17 cellular contexts compared by ENCODE assay signal in the genomic region with DNA sequence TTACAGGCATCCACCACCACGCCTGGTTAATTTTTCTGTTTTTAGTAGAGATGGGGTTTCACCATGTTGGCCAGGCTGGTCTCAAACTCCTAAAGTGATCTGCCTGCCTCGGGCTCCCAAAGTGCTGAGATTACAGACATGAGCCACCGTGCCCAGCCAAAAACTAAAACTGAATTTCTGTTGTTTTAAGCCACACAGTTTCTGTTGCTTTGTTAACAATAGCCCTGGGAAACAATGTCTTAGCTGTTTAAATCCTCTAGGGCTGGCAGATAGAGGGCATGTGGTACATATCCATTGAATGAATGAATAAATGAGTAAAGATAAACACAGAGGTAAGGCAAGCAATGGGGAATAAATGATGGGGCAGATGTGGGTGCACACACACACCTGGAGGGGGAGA. TPM values are rescaled to one million over a fixed set of nuclear protein-coding genes. Genes with fewer than 3 reads are reported as not detected.
DNase-seq lines count a peak whose midpoint lies in the region; ATAC-seq and TF ChIP-seq lines count a peak whose summit lies in the region.
"Had no signal": no experiment of that assay in that cellular context is flagged by ENCODE, and none has a peak within 500 bp of the region (broad histone marks: within the 10 kb centered on the region; RNA-seq: fewer than 3 reads in every experiment).

No MANE protein-coding gene starts in this region.

- no peak overlapping the region for H3K4me3 ChIP-seq in neural progenitor cell
- H3K4me3 ChIP-seq: BLaER1 treated with 17β-estradiol and CSF1 and Interleukin-3, amounts not matched to agents 10 nM and 100 nM; GM12878 had no signal

- no peaks in the 10 kb centered on the region for H3K36me3 Mint-ChIP-seq in chondrocyte (ENCODE audit: low read depth)
- H3K36me3 Mint-ChIP-seq in neural progenitor cell = no peaks in the 10 kb centered on the region
- no peaks in the 10 kb centered on the region for H3K36me3 Mint-ChIP-seq in natural killer cell
- H3K36me3 Mint-ChIP-seq: CD8-positive, alpha-beta T cell had no signal

- no peaks in the 10 kb centered on the region for H4K20me1 ChIP-seq in neural progenitor cell (ENCODE audit: low read depth)
- H4K20me1 ChIP-seq: BLaER1 treated with 17β-estradiol and CSF1 and Interleukin-3, amounts not matched to agents 10 nM and 100 nM had no signal

- CTCF ChIA-PET in HEK293T (lab: Yijun Ruan, JAX) = no interaction called here

- H3F3A ChIP-seq in neural progenitor cell (ENCODE audit: low read depth) = no peaks in the 10 kb centered on the region

- H3K27ac Mint-ChIP-seq in chondrocyte (ENCODE audit: unreplicated experiment) (no peak overlapping the region), neural progenitor cell (no peak overlapping the region), natural killer cell (no peak overlapping the region)
- H3K27ac Mint-ChIP-seq: B cell; CD8-positive, alpha-beta T cell; H9 had no signal

- peaks cover 2% of the 10 kb centered on the region for H3K27me3 Mint-ChIP-seq in chondrocyte (ENCODE audit: low read depth)
- peaks cover 8% of the 10 kb centered on the region for H3K27me3 Mint-ChIP-seq in neural progenitor cell (ENCODE audit: insufficient read depth, low read depth)
- peaks cover 0 to 6% of the 10 kb centered on the region in 2 donors for H3K27me3 Mint-ChIP-seq in natural killer cell (ENCODE audit: low read depth in 2 of 2)

- DNase-seq in chondrocyte (ENCODE audit: low spot score) (peak; percentile 19), neural progenitor cell (ENCODE audit: low spot score) (no peak), natural killer cell (no peak), NCI-H1105 (lab: John Stamatoyannopoulos, UW) (no peak), HEK293T (ENCODE audit: extremely low spot score) (no peak), NCI-H1092 (lab: John Stamatoyannopoulos, UW) (no peak)
- DNase-seq: CD8-positive, alpha-beta T cell; COR-L47; DMS 273 treated with DMSO at 0.1 percent for 48 hours; DMS53; DND-41; EL; H9 had no signal

- ATAC-seq in natural killer cell = no peak
- ATAC-seq: CD8-positive, alpha-beta T cell; GM12878 had no signal

- H3K9me3 ChIP-seq in neural progenitor cell (ENCODE audit: low read depth) = no peaks in the 10 kb centered on the region
- H3K9me3 ChIP-seq: BLaER1 treated with 17β-estradiol and CSF1 and Interleukin-3, amounts not matched to agents 10 nM and 100 nM had no signal

- TF ChIP-seq CTCF in chondrocyte (IDR thresholded peaks at IDR 0.05) (no peak), neural progenitor cell (IDR thresholded peaks at IDR 0.05) (no peak), natural killer cell (IDR thresholded peaks at IDR 0.05) (no peak)

- no peak overlapping the region for H2AFZ ChIP-seq in neural progenitor cell (replicated peaks)

- no peaks in the 10 kb centered on the region for H3K36me3 ChIP-seq in neural progenitor cell
- H3K36me3 ChIP-seq: BLaER1 treated with 17β-estradiol and CSF1 and Interleukin-3, amounts not matched to agents 10 nM and 100 nM had no signal

- H3K4me2 ChIP-seq in neural progenitor cell = no peak overlapping the region
- H3K4me2 ChIP-seq: BLaER1 treated with 17β-estradiol and CSF1 and Interleukin-3, amounts not matched to agents 10 nM and 100 nM had no signal

- H3K9me3 Mint-ChIP-seq in chondrocyte (ENCODE audit: low read depth) = no peaks in the 10 kb centered on the region
- no peaks in the 10 kb centered on the region for H3K9me3 Mint-ChIP-seq in neural progenitor cell
- no peaks in the 10 kb centered on the region for H3K9me3 Mint-ChIP-seq in natural killer cell
- H3K9me3 Mint-ChIP-seq: CD8-positive, alpha-beta T cell; H9 had no signal

- H3K79me2 ChIP-seq in neural progenitor cell (ENCODE audit: low read depth) = no peaks in the 10 kb centered on the region

- H3K27ac ChIP-seq in layer of hippocampus (ENCODE audit: low read depth, low read length) = peak overlapping the region; percentile 62
- H3K27ac ChIP-seq in neural progenitor cell = no peak overlapping the region
- H3K27ac ChIP-seq: BLaER1 treated with 17β-estradiol and CSF1 and Interleukin-3, amounts not matched to agents 10 nM and 100 nM had no signal

- no peaks in the 10 kb centered on the region for H3K4me1 Mint-ChIP-seq in chondrocyte (ENCODE audit: low read depth)
- H3K4me1 Mint-ChIP-seq in neural progenitor cell = peaks cover 4% of the 10 kb centered on the region
- no peaks in the 10 kb centered on the region for H3K4me1 Mint-ChIP-seq in natural killer cell
- H3K4me1 Mint-ChIP-seq: B cell had no signal

- no peaks in the 10 kb centered on the region for H3K4me1 ChIP-seq in neural progenitor cell

- no peak overlapping the region for H3K9ac ChIP-seq in neural progenitor cell
- H3K9ac ChIP-seq: BLaER1 treated with 17β-estradiol and CSF1 and Interleukin-3, amounts not matched to agents 10 nM and 100 nM had no signal

- no peaks in the 10 kb centered on the region for H3K27me3 ChIP-seq in layer of hippocampus (ENCODE audit: control insufficient read depth, insufficient read depth, low read length)
- no peaks in the 10 kb centered on the region for H3K27me3 ChIP-seq in neural progenitor cell
- H3K27me3 ChIP-seq: BLaER1 treated with 17β-estradiol and CSF1 and Interleukin-3, amounts not matched to agents 10 nM and 100 nM had no signal

- H3K4me3 Mint-ChIP-seq in chondrocyte (ENCODE audit: unreplicated experiment) (no peak overlapping the region), neural progenitor cell (peak overlapping the region; percentile 5), natural killer cell (no peak overlapping the region)
- H3K4me3 Mint-ChIP-seq: B cell; CD8-positive, alpha-beta T cell; H9 had no signal

- POLR2A ChIA-PET in HEK293T (lab: Yijun Ruan, JAX) = interaction anchor here (3.7 kb wide), 1 partner anchor 8 kb away, joined by 15 read pairs; a partner anchor contains a TSS

- intact Hi-C loops in natural killer cell (cut with micrococcal nuclease) = no loop called here

TF ChIP-seq in HEK293T, 16 proteins besides CTCF, POLR2A, EP300 and RAD21:
- TF ChIP-seq FOXM1 (IDR thresholded peaks at IDR 0.05; ENCODE audit: borderline replicate concordance) = no peak
- no peak for TF ChIP-seq NFRKB (IDR thresholded peaks at IDR 0.05)
- no peak for TF ChIP-seq CTBP1 (IDR thresholded peaks at IDR 0.05; ENCODE audit: borderline replicate concordance)
- no peak for TF ChIP-seq ELF4 (IDR thresholded peaks at IDR 0.05)
- no peak for TF ChIP-seq FOXK2 (IDR thresholded peaks at IDR 0.05)
- TF ChIP-seq TARDBP (IDR thresholded peaks at IDR 0.05) = no peak
- no peak for TF ChIP-seq ARNT (IDR thresholded peaks at IDR 0.05)
- TF ChIP-seq, protein P1, sequence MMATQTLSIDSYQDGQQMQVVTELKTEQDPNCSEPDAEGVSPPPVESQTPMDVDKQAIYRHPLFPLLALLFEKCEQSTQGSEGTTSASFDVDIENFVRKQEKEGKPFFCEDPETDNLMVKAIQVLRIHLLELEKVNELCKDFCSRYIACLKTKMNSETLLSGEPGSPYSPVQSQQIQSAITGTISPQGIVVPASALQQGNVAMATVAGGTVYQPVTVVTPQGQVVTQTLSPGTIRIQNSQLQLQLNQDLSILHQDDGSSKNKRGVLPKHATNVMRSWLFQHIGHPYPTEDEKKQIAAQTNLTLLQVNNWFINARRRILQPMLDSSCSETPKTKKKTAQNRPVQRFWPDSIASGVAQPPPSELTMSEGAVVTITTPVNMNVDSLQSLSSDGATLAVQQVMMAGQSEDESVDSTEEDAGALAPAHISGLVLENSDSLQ (IDR thresholded peaks at IDR 0.05) = no peak

RNA-seq across cellular contexts. Expression of a gene that starts 8.0 kb away (rescaled TPM):
- 175 to 212 TPM (median 181 TPM) in 3 replicates for total RNA-seq in chondrocyte
- 216 and 257 TPM in 2 replicates for total RNA-seq in neural progenitor cell (ENCODE audit: low replicate concordance)
- 100 to 1,000 TPM; 498 to 670 (median 594) TPM for total RNA-seq in natural killer cell

RNA-seq across cellular contexts. Expression of a gene that starts 59.1 kb away (rescaled TPM):
- total RNA-seq in chondrocyte (65.1 to 73.7 TPM (median 70.8 TPM) in 3 replicates), neural progenitor cell (ENCODE audit: low replicate concordance) (80.7 and 91.0 TPM in 2 replicates), natural killer cell (100 to 1,000 TPM; 138 to 167 (median 152) TPM)
